In genomic region chr11:693887-694562, GRCh38 we compare ENCODE assay signal across 9 cellular contexts. TPM values are rescaled to one million over a fixed set of nuclear protein-coding genes. Genes with fewer than 3 reads are reported as not detected.
A peak's percentile ranks its signal among the peaks of the same experiment; 100 is the strongest.
DNase-seq lines count a peak whose midpoint lies in the region; ATAC-seq and TF ChIP-seq lines count a peak whose summit lies in the region.
"Had no signal": no experiment of that assay in that cellular context is flagged by ENCODE, and none has a peak within 500 bp of the region (broad histone marks: within the 10 kb centered on the region; RNA-seq: fewer than 3 reads in every experiment).

No MANE protein-coding gene starts in this region.

- H4K20me1 ChIP-seq in GM23248 (ENCODE audit: insufficient read depth) (no peaks in the 10 kb centered on the region), OCI-LY3 (ENCODE audit: insufficient read depth, low read length) (peaks cover 11% of the 10 kb centered on the region; the same call in 1 of the 2 replicates)

- in situ Hi-C loops in GM23248 (cut with MboI): no loop called here

- H3K36me3 ChIP-seq in GM23248 (ENCODE audit: low read depth) (no peaks in the 10 kb centered on the region), OCI-LY3 (replicated peaks; ENCODE audit: low read depth, low read length) (peaks cover 2% of the 10 kb centered on the region)

- H3K4me3 ChIP-seq in GM23248: peak overlapping the region; percentile 59
- peak overlapping the region; percentile 81 for H3K4me3 ChIP-seq in OCI-LY3 (ENCODE audit: low read length)
- H3K4me3 ChIP-seq in skin epidermis: peak overlapping the region; percentile 27 to 98 (median 75)

- WGBS in GM23248 (ENCODE audit: low coverage in 1 of 2, low lambda C conversion rate in 2 of 2, missing lambda C conversion rate in 2 of 2), 2 experiments: 54 to 63% methylated on average over 4 to 15 of the region's 15 CpGs

- H3K9ac ChIP-seq in GM23248 (peak overlapping the region; percentile 20), OCI-LY3 (ENCODE audit: low read length) (0 out of 2 replicates have a peak overlapping the region, but pooled peaks have one; percentile 28)

- peaks cover 25% of the 10 kb centered on the region for H3F3A ChIP-seq in GM23248 (ENCODE audit: insufficient read depth)

- no peak for TF ChIP-seq CTCF in OCI-LY3 (IDR thresholded peaks at IDR 0.05; ENCODE audit: low read depth, low read length)

- DNase-seq in GM23248 (no peak), NCI-H2171 treated with DMSO at 0.1 percent for 48 hours (lab: John Stamatoyannopoulos, UW) (no peak), HK-2 (ENCODE audit: unreplicated experiment) (no peak), NCI-H2227 (lab: John Stamatoyannopoulos, UW; ENCODE audit: unreplicated experiment) (no peak)
- no peak for DNase-seq in stimulated activated CD4-positive, alpha-beta T cell treated with anti-CD3 and anti-CD28 coated beads, Interleukin-2, amount 100 ng/mL, for 48 hours

- peaks cover 56% of the 10 kb centered on the region for H3K79me2 ChIP-seq in GM23248 (ENCODE audit: insufficient read depth)
- H3K79me2 ChIP-seq in OCI-LY3 (ENCODE audit: low read length): peaks cover 54% of the 10 kb centered on the region

- peak; percentile 3 for ATAC-seq in esophagus mucosa

- H3K9me3 ChIP-seq in GM23248 (ENCODE audit: low read depth) (no peaks in the 10 kb centered on the region), OCI-LY3 (ENCODE audit: insufficient read depth, low read length) (no peaks in the 10 kb centered on the region)

- H3K4me2 ChIP-seq in GM23248 (ENCODE audit: unreplicated experiment) (peak overlapping the region; percentile 47), OCI-LY3 (ENCODE audit: low read length) (peak overlapping the region; percentile 90)

- H3K9me2 ChIP-seq in GM23248 (ENCODE audit: insufficient read depth): no peaks in the 10 kb centered on the region

- H3K27me3 ChIP-seq in GM23248 (replicated peaks; ENCODE audit: insufficient read depth) (no peaks in the 10 kb centered on the region), OCI-LY3 (ENCODE audit: low read depth, low read length) (no peaks in the 10 kb centered on the region)

- no peak overlapping the region for H2AFZ ChIP-seq in GM23248
- H2AFZ ChIP-seq in OCI-LY3 (ENCODE audit: low read depth, low read length): no peak overlapping the region

- H3K27ac ChIP-seq in GM23248 (no peak overlapping the region), OCI-LY3 (ENCODE audit: low read length) (no peak overlapping the region), skin epidermis (peak overlapping the region in 17 of 21 experiments; percentile 84 to 100 (median 100))

- peaks cover 31% of the 10 kb centered on the region for H3K4me1 ChIP-seq in GM23248 (ENCODE audit: insufficient read depth)
- peaks cover 35% of the 10 kb centered on the region for H3K4me1 ChIP-seq in OCI-LY3 (ENCODE audit: low read length)

RNA-seq across cellular contexts. Expression of gene DEAF1, which starts 1.0 kb away (rescaled TPM):
- 31.6 and 38.5 TPM in 2 replicates for total RNA-seq in GM23248 (2014; rRNA removed; shearing (Covaris generic))
- polyA plus RNA-seq in GM23248 (2016; fragmentation: Nextera tagmentation; extraction: Ambion mirVana): 31.7 and 35.0 TPM in 2 replicates
- total RNA-seq in esophagus mucosa: 23.8 TPM

RNA-seq across cellular contexts. Expression of gene TMEM80, which starts 1.6 kb away (rescaled TPM):
- total RNA-seq in GM23248 (2014; rRNA removed; shearing (Covaris generic)): 27.0 and 37.3 TPM in 2 replicates
- 47.9 and 50.1 TPM in 2 replicates for polyA plus RNA-seq in GM23248 (2016; fragmentation: Nextera tagmentation; extraction: Ambion mirVana)
- 15.7 TPM for total RNA-seq in esophagus mucosa

RNA-seq across cellular contexts. Expression of gene EPS8L2, which starts 12.0 kb away (rescaled TPM):
- 58.3 and 59.7 TPM in 2 replicates for total RNA-seq in GM23248 (2014; rRNA removed; shearing (Covaris generic))
- polyA plus RNA-seq in GM23248 (2016; fragmentation: Nextera tagmentation; extraction: Ambion mirVana): 46.4 and 48.2 TPM in 2 replicates
- 259 TPM for total RNA-seq in esophagus mucosa

RNA-seq across cellular contexts. Expression of gene TALDO1, which starts 53.2 kb away (rescaled TPM):
- total RNA-seq in GM23248 (2014; rRNA removed; shearing (Covaris generic)): 185 and 216 TPM in 2 replicates
- polyA plus RNA-seq in GM23248 (2016; fragmentation: Nextera tagmentation; extraction: Ambion mirVana): 313 and 318 TPM in 2 replicates
- 263 TPM for total RNA-seq in esophagus mucosa

RNA-seq across cellular contexts. Expression of gene DRD4, which starts 57.0 kb away (rescaled TPM):
- total RNA-seq in GM23248 (2014; rRNA removed; shearing (Covaris generic)): not detected in 2 replicates
- polyA plus RNA-seq in GM23248 (2016; fragmentation: Nextera tagmentation; extraction: Ambion mirVana): not detected in 2 replicates
- total RNA-seq in esophagus mucosa: 0.16 TPM
- total RNA-seq: myocyte had no signal

Comparison
In these comparisons a context has a peak if more than half of its experiments do, and no peak if none do; other contexts are left out.
1. H3K27ac ChIP-seq: peak in skin epidermis (17 of 21); none in GM23248 (single experiment) and OCI-LY3 (single experiment).
2. Peak in every context shown above with its lines, with median percentiles within 50 percentile points of each other: H3K4me3 ChIP-seq.